In genomic region chr2:182606728-182607681, GRCh38 we compare ENCODE assay signal across 13 cellular contexts.
DNase-seq lines count a peak whose midpoint lies in the region; ATAC-seq lines count a peak whose summit lies in the region.
"Had no signal": no experiment of that assay in that cellular context is flagged by ENCODE, and none has a peak within 500 bp of the region (broad histone marks: within the 10 kb centered on the region; RNA-seq: fewer than 3 reads in every experiment).

No MANE protein-coding gene starts in this region.

- H3K27me3 Mint-ChIP-seq in T-helper 2 cell treated with Interferon-gamma antibody and Interleukin-4, amounts not matched to agents 5 μg/mL and 100 μg/mL, for 36 hours (ENCODE audit: low read depth), result no peaks in the 10 kb centered on the region
- H3K27me3 Mint-ChIP-seq: activated B cell treated with CpG ODN at 0.5 μM for 24 hours had no signal

- ATAC-seq in GM18498 (IDR thresholded peaks at IDR 0.05; ENCODE audit: unreplicated experiment) (peak; percentile 50), GM19467 (IDR thresholded peaks at IDR 0.05; ENCODE audit: unreplicated experiment) (peak; percentile 67), HG03066 (IDR thresholded peaks at IDR 0.05; ENCODE audit: low read depth, unreplicated experiment) (peak; percentile 64), HG03039 (IDR thresholded peaks at IDR 0.05; ENCODE audit: unreplicated experiment) (no peak)
- ATAC-seq: body of pancreas, PC-3 had no signal

- no peak overlapping the region for H3K4me3 Mint-ChIP-seq in T-helper 2 cell treated with Interferon-gamma antibody and Interleukin-4, amounts not matched to agents 5 μg/mL and 100 μg/mL, for 36 hours
- H3K4me3 Mint-ChIP-seq: activated B cell treated with CpG ODN at 0.5 μM for 24 hours had no signal

- no peaks in the 10 kb centered on the region for H3K4me1 Mint-ChIP-seq in T-helper 2 cell treated with Interferon-gamma antibody and Interleukin-4, amounts not matched to agents 5 μg/mL and 100 μg/mL, for 36 hours (ENCODE audit: low read depth)

- no peaks in the 10 kb centered on the region for H3K36me3 Mint-ChIP-seq in T-helper 2 cell treated with Interferon-gamma antibody and Interleukin-4, amounts not matched to agents 5 μg/mL and 100 μg/mL, for 36 hours (ENCODE audit: low read depth)

- H3K9me3 Mint-ChIP-seq in T-helper 2 cell treated with Interferon-gamma antibody and Interleukin-4, amounts not matched to agents 5 μg/mL and 100 μg/mL, for 36 hours, result no peaks in the 10 kb centered on the region
- H3K9me3 Mint-ChIP-seq: activated B cell treated with CpG ODN at 0.5 μM for 24 hours had no signal

- peak; percentile 67 for DNase-seq in NOMO-1 treated with DMSO at 0.1 percent for 48 hours (lab: John Stamatoyannopoulos, UW; ENCODE audit: unreplicated experiment)
- no peak for DNase-seq in NCI-H1930 (lab: John Stamatoyannopoulos, UW)
- no peak for DNase-seq in T-helper 2 cell treated with Interferon-gamma antibody and Interleukin-4, amounts not matched to agents 5 μg/mL and 100 μg/mL, for 36 hours (ENCODE audit: low spot score)
- no peak for DNase-seq in central memory CD4-positive, alpha-beta T cell
- DNase-seq: ACHN, activated B cell treated with CpG ODN at 0.5 μM for 24 hours, body of pancreas, NCI-H1092 treated with DMSO at 0.1 percent for 48 hours, PC-3 had no signal

- no peak overlapping the region for H3K27ac Mint-ChIP-seq in T-helper 2 cell treated with Interferon-gamma antibody and Interleukin-4, amounts not matched to agents 5 μg/mL and 100 μg/mL, for 36 hours
- H3K27ac Mint-ChIP-seq: activated B cell treated with CpG ODN at 0.5 μM for 24 hours had no signal
